1 cellular context compared by ENCODE assay signal in genomic region chr1:88228153-88228552, GRCh38.
TF ChIP-seq lines count a peak whose summit lies in the region.

No MANE protein-coding gene starts in this region.

TF ChIP-seq in H1, 55 proteins besides CTCF, POLR2A, EP300 and RAD21 (continued from another document):
- TF ChIP-seq SP1 (IDR thresholded peaks at IDR 0.05; ENCODE audit: low read depth, low read length), result no peak
TF ChIP-seq in H1: peak in this region for 0.
